In genomic region chr18:41875094-41875780, GRCh38 we compare ENCODE assay signal across 18 cellular contexts.
A peak's percentile ranks its signal among the peaks of the same experiment; 100 is the strongest.
DNase-seq lines count a peak whose midpoint lies in the region; ATAC-seq and TF ChIP-seq lines count a peak whose summit lies in the region.
"Had no signal": no experiment of that assay in that cellular context is flagged by ENCODE, and none has a peak within 500 bp of the region (broad histone marks: within the 10 kb centered on the region; RNA-seq: fewer than 3 reads in every experiment).

No MANE protein-coding gene starts in this region.

- H3K27ac ChIP-seq in breast epithelium, result no peak overlapping the region
- no peak overlapping the region for H3K27ac ChIP-seq in effector memory CD4-positive, alpha-beta T cell (ENCODE audit: insufficient read depth, low read length, poor library complexity, severe bottlenecking)
- H3K27ac ChIP-seq: 22Rv1, left ventricle myocardium inferior had no signal

- no peak overlapping the region for H3K4me3 ChIP-seq in breast epithelium
- no peak overlapping the region for H3K4me3 ChIP-seq in foreskin fibroblast (ENCODE audit: low read depth in 1 of 2, low read length in 2 of 2)
- H3K4me3 ChIP-seq in effector memory CD4-positive, alpha-beta T cell (ENCODE audit: insufficient read depth, low read depth, low read length, poor library complexity, severe bottlenecking), result no peak overlapping the region
- H3K4me3 ChIP-seq: left ventricle myocardium inferior had no signal

- POLR2A ChIA-PET in MCF 10A (lab: Yijun Ruan, JAX), result interaction anchor here (0.7 kb wide), 1 partner anchor 30 kb away, joined by 3 read pairs; no protein-coding TSS in a partner anchor

- peaks cover 28% of the 10 kb centered on the region for H3K4me1 Mint-ChIP-seq in MCF 10A (ENCODE audit: insufficient read depth, unreplicated experiment)
- H3K4me1 Mint-ChIP-seq: CD4-positive, alpha-beta memory T cell had no signal

- intact Hi-C loops in MCF 10A (cut with micrococcal nuclease) (no loop called here), breast epithelium (cut with DNase I; ENCODE audit: low total_unique reads) (no loop called here)

- no TSS peak for BruUV-seq in MCF 10A (replicated peaks; lab: Mats Ljungman, UMichigan)

- H3K4me1 ChIP-seq in breast epithelium, result no peaks in the 10 kb centered on the region
- no peaks in the 10 kb centered on the region for H3K4me1 ChIP-seq in effector memory CD4-positive, alpha-beta T cell (ENCODE audit: control insufficient read depth, insufficient read depth, low read length, poor library complexity, severe bottlenecking)
- H3K4me1 ChIP-seq: left ventricle myocardium inferior had no signal

- no peaks in the 10 kb centered on the region for H3K27me3 Mint-ChIP-seq in MCF 10A (ENCODE audit: insufficient read depth, unreplicated experiment)

- H3K36me3 ChIP-seq in breast epithelium, result no peaks in the 10 kb centered on the region
- H3K36me3 ChIP-seq in effector memory CD4-positive, alpha-beta T cell (ENCODE audit: control insufficient read depth, insufficient read depth, low read length), result no peaks in the 10 kb centered on the region
- H3K36me3 ChIP-seq: left ventricle myocardium inferior had no signal

- DNase-seq in MCF 10A (ENCODE audit: unreplicated experiment) (peak; percentile 71), breast epithelium (ENCODE audit: low spot score in 2 of 2) (no peak), amniotic epithelial cell (ENCODE audit: low read depth) (peak; percentile 73), foreskin fibroblast (peak; percentile 41 to 55), DMS114 treated with DMSO at 0.1 percent for 48 hours (lab: John Stamatoyannopoulos, UW; ENCODE audit: unreplicated experiment) (no peak), DMS153 (lab: John Stamatoyannopoulos, UW) (no peak)
- no peak for DNase-seq in effector memory CD4-positive, alpha-beta T cell
- DNase-seq: activated CD4-positive, alpha-beta T cell treated with anti-CD3 and anti-CD28 coated beads for 1 hour; CD4-positive, alpha-beta memory T cell; hypothalamus; left ventricle myocardium inferior; NCI-H187 treated with DMSO at 0.1 percent for 48 hours; NCI-H526; posterior cingulate gyrus; T-helper 2 cell had no signal

- H3K27me3 ChIP-seq in breast epithelium, result no peaks in the 10 kb centered on the region
- H3K27me3 ChIP-seq in effector memory CD4-positive, alpha-beta T cell (replicated peaks; ENCODE audit: control insufficient read depth, insufficient read depth, low read length, poor library complexity, severe bottlenecking), result no peaks in the 10 kb centered on the region

- H3K36me3 Mint-ChIP-seq in MCF 10A (ENCODE audit: insufficient read depth, unreplicated experiment), result no peaks in the 10 kb centered on the region
- H3K36me3 Mint-ChIP-seq: activated naive CD4-positive, alpha-beta T cell treated with anti-CD3 and anti-CD28 coated beads, Interleukin-2, amount 50 U/mL, for 24 hours; CD4-positive, alpha-beta memory T cell had no signal

- TF ChIP-seq CTCF in MCF 10A (IDR thresholded peaks at IDR 0.05; ENCODE audit: unreplicated experiment), result no peak
- TF ChIP-seq CTCF in breast epithelium (IDR thresholded peaks at IDR 0.05), result no peak
- TF ChIP-seq CTCF in foreskin fibroblast (IDR thresholded peaks at IDR 0.05; ENCODE audit: low read depth, low read length), result no peak

- no peaks in the 10 kb centered on the region for H3K9me3 Mint-ChIP-seq in MCF 10A (ENCODE audit: unreplicated experiment)
- H3K9me3 Mint-ChIP-seq: activated naive CD4-positive, alpha-beta T cell treated with anti-CD3 and anti-CD28 coated beads, Interleukin-2, amount 50 U/mL, for 24 hours; CD4-positive, alpha-beta memory T cell had no signal

- H3K4me3 Mint-ChIP-seq in MCF 10A (ENCODE audit: unreplicated experiment), result no peak overlapping the region
- H3K4me3 Mint-ChIP-seq: activated naive CD4-positive, alpha-beta T cell treated with anti-CD3 and anti-CD28 coated beads, Interleukin-2, amount 50 U/mL, for 24 hours; CD4-positive, alpha-beta memory T cell had no signal

- peak overlapping the region; percentile 3 for H3K27ac Mint-ChIP-seq in MCF 10A (ENCODE audit: low read depth, unreplicated experiment)
- H3K27ac Mint-ChIP-seq: activated naive CD4-positive, alpha-beta T cell treated with anti-CD3 and anti-CD28 coated beads, Interleukin-2, amount 50 U/mL, for 24 hours; CD4-positive, alpha-beta memory T cell had no signal

- H3K9me3 ChIP-seq in breast epithelium, result no peaks in the 10 kb centered on the region
- no peaks in the 10 kb centered on the region for H3K9me3 ChIP-seq in effector memory CD4-positive, alpha-beta T cell (ENCODE audit: control insufficient read depth, low read length)
- H3K9me3 ChIP-seq: left ventricle myocardium inferior had no signal

- TF ChIP-seq POLR2A in breast epithelium (IDR thresholded peaks at IDR 0.05), result no peak

- no peak for ATAC-seq in HG02973 (IDR thresholded peaks at IDR 0.05; ENCODE audit: unreplicated experiment)

- CTCF ChIA-PET in MCF 10A (lab: Yijun Ruan, JAX), result interaction anchor here (0.6 to 1.1 kb wide), 4 partner anchors 25 to 723 kb away, joined by 3 read pairs; no protein-coding TSS in a partner anchor

Comparison
In these comparisons a context has a peak if more than half of its experiments do, and no peak if none do; other contexts are left out.
1. DNase-seq: peak in MCF 10A (single experiment), amniotic epithelial cell (single experiment) and foreskin fibroblast (2 of 2); none in breast epithelium (0 of 2), effector memory CD4-positive, alpha-beta T cell (0 of 3), DMS114 treated with DMSO at 0.1 percent for 48 hours (single experiment) and DMS153 (single experiment).